Comparison of ENCODE assay signal across 9 cellular contexts in genomic region chr12:117367006-117367638, GRCh38. TPM values are rescaled to one million over a fixed set of nuclear protein-coding genes. Genes with fewer than 3 reads are reported as not detected.
DNase-seq lines count a peak whose midpoint lies in the region; ATAC-seq, FAIRE-seq and TF ChIP-seq lines count a peak whose summit lies in the region.
"Had no signal": no experiment of that assay in that cellular context is flagged by ENCODE, and none has a peak within 500 bp of the region (broad histone marks: within the 10 kb centered on the region; RNA-seq: fewer than 3 reads in every experiment).

No MANE protein-coding gene starts in this region.

- peaks cover 17% of the 10 kb centered on the region for H3K27me3 Mint-ChIP-seq in activated T-helper 2 cell treated with anti-CD3 and anti-CD28 coated beads, Interferon-gamma antibody, Interleukin-2, Interleukin-4, amounts not matched to agents 10 μg/mL and 5 μg/mL and 100 μg/mL, durations not matched to agents 14 hours and 24 hours and 36 hours (ENCODE audit: low read depth)

- no peaks in the 10 kb centered on the region for H3K4me1 Mint-ChIP-seq in activated T-helper 2 cell treated with anti-CD3 and anti-CD28 coated beads, Interferon-gamma antibody, Interleukin-2, Interleukin-4, amounts not matched to agents 10 μg/mL and 5 μg/mL and 100 μg/mL, durations not matched to agents 14 hours and 24 hours and 36 hours (ENCODE audit: low read depth)

- DNase-seq in Daoy (ENCODE audit: low read depth), result peak; percentile 78
- DNase-seq in HuH-7.5 (ENCODE audit: low spot score), result peak; percentile 79
- peak; percentile 59 for DNase-seq in NOMO-1 treated with DMSO at 0.1 percent for 48 hours (lab: John Stamatoyannopoulos, UW; ENCODE audit: unreplicated experiment)
- peak; percentile 33 for DNase-seq in activated T-helper 2 cell treated with anti-CD3 and anti-CD28 coated beads, Interferon-gamma antibody, Interleukin-2, Interleukin-4, amounts not matched to agents 10 μg/mL and 5 μg/mL and 100 μg/mL, durations not matched to agents 14 hours and 24 hours and 36 hours (ENCODE audit: low spot score)
- peak; percentile 47 for DNase-seq in glomerular endothelial cell (ENCODE audit: extremely low read depth, low read depth, low spot score)
- peak; percentile 57 to 89 (median 74) for DNase-seq in pancreas
- DNase-seq in vagina (ENCODE audit: extremely low spot score in 2 of 2), result no peak

- WGBS in pancreas, 2 donors, result 15 to 18% methylated on average over 12 of the region's 12 CpGs

- H3K27ac ChIP-seq in pancreas, result no peak overlapping the region
- no peak overlapping the region for H3K27ac ChIP-seq in vagina

- H3K36me3 Mint-ChIP-seq in activated T-helper 2 cell treated with anti-CD3 and anti-CD28 coated beads, Interferon-gamma antibody, Interleukin-2, Interleukin-4, amounts not matched to agents 10 μg/mL and 5 μg/mL and 100 μg/mL, durations not matched to agents 14 hours and 24 hours and 36 hours (ENCODE audit: low read depth), result no peaks in the 10 kb centered on the region

- H3K27ac Mint-ChIP-seq in activated T-helper 2 cell treated with anti-CD3 and anti-CD28 coated beads, Interferon-gamma antibody, Interleukin-2, Interleukin-4, amounts not matched to agents 10 μg/mL and 5 μg/mL and 100 μg/mL, durations not matched to agents 14 hours and 24 hours and 36 hours, result no peak overlapping the region

- H3K4me3 Mint-ChIP-seq in activated T-helper 2 cell treated with anti-CD3 and anti-CD28 coated beads, Interferon-gamma antibody, Interleukin-2, Interleukin-4, amounts not matched to agents 10 μg/mL and 5 μg/mL and 100 μg/mL, durations not matched to agents 14 hours and 24 hours and 36 hours (ENCODE audit: low read depth), result no peak overlapping the region

- TF ChIP-seq POLR2A in vagina (IDR thresholded peaks at IDR 0.05), result no peak

- intact Hi-C loops in activated T-helper 2 cell treated with anti-CD3 and anti-CD28 coated beads, Interferon-gamma antibody, Interleukin-2, Interleukin-4, amounts not matched to agents 10 μg/mL and 5 μg/mL and 100 μg/mL, durations not matched to agents 14 hours and 24 hours and 36 hours (cut with micrococcal nuclease), result loop anchor here (1.0 to 2.0 kb wide), 2 partner anchors 220 to 470 kb away; no protein-coding TSS in a partner anchor
- intact Hi-C loops in pancreas (cut with DNase I), result loop anchor here (5.0 to 10.0 kb wide), 4 partner anchors 218 to 468 kb away; no protein-coding TSS in a partner anchor
- intact Hi-C loops in vagina (cut with DNase I), result loop anchor here (5.0 kb wide), 1 partner anchor 470 kb away; no protein-coding TSS in a partner anchor

- TF ChIP-seq CTCF in pancreas (IDR thresholded peaks at IDR 0.05), result peak; percentile 72 to 93 (median 86)
- peak; percentile 66 to 84 (median 70) for TF ChIP-seq CTCF in vagina (IDR thresholded peaks at IDR 0.05)

- H3K36me3 ChIP-seq in pancreas (no peaks in the 10 kb centered on the region), vagina (no peaks in the 10 kb centered on the region)

- no peaks in the 10 kb centered on the region for H3K9me3 Mint-ChIP-seq in activated T-helper 2 cell treated with anti-CD3 and anti-CD28 coated beads, Interferon-gamma antibody, Interleukin-2, Interleukin-4, amounts not matched to agents 10 μg/mL and 5 μg/mL and 100 μg/mL, durations not matched to agents 14 hours and 24 hours and 36 hours

- ATAC-seq in pancreas (peak; percentile 84 to 97 (median 89)), HG02571 (IDR thresholded peaks at IDR 0.05; ENCODE audit: unreplicated experiment) (no peak)

- H3K4me3 ChIP-seq in pancreas (no peak overlapping the region), vagina (no peak overlapping the region)

- FAIRE-seq in pancreas (lab: Jason Lieb, UNC), result no peak

- H3K4me1 ChIP-seq in pancreas (no peaks in the 10 kb centered on the region), vagina (no peaks in the 10 kb centered on the region)

- H3K9me3 ChIP-seq in pancreas, result no peaks in the 10 kb centered on the region
- H3K9me3 ChIP-seq in vagina, result no peaks in the 10 kb centered on the region

- no peaks in the 10 kb centered on the region for H3K27me3 ChIP-seq in pancreas
- no peaks in the 10 kb centered on the region for H3K27me3 ChIP-seq in vagina

RNA-seq across cellular contexts. Expression of gene NOS1, which starts 5.7 kb away (rescaled TPM):
- total RNA-seq in Daoy (2014; rRNA removed; shearing (Covaris generic)), result 0.06 TPM in 1 of 2 replicates, not detected in the other
- not detected in 2 replicates for total RNA-seq in activated T-helper 2 cell treated with anti-CD3 and anti-CD28 coated beads, Interferon-gamma antibody, Interleukin-2, Interleukin-4, amounts not matched to agents 10 μg/mL and 5 μg/mL and 100 μg/mL, durations not matched to agents 14 hours and 24 hours and 36 hours
- total RNA-seq in glomerular endothelial cell, result 0.05 TPM in 1 of 2 replicates, not detected in the other
- total RNA-seq in pancreas, result 1 to 10 TPM in 4 of 6 donors, under 1 TPM in 2; 0.74 to 2.0 (median 1.1) TPM
- polyA plus RNA-seq in pancreas, result under 1 TPM; 0.14 to 0.49 TPM
- 9.6 TPM for total RNA-seq in vagina
- total RNA-seq: activated CD8-positive, alpha-beta memory T cell treated with anti-CD3 and anti-CD28 coated beads for 36 hours had no signal

Comparison
In these comparisons a context has a peak if more than half of its experiments do, and no peak if none do; other contexts are left out.
1. DNase-seq: peak in Daoy (single experiment), HuH-7.5 (single experiment), NOMO-1 treated with DMSO at 0.1 percent for 48 hours (single experiment), activated T-helper 2 cell treated with anti-CD3 and anti-CD28 coated beads, Interferon-gamma antibody, Interleukin-2, Interleukin-4, amounts not matched to agents 10 μg/mL and 5 μg/mL and 100 μg/mL, durations not matched to agents 14 hours and 24 hours and 36 hours (single experiment), glomerular endothelial cell (single experiment) and pancreas (6 of 6); none in vagina (0 of 2).